In the genomic region with DNA sequence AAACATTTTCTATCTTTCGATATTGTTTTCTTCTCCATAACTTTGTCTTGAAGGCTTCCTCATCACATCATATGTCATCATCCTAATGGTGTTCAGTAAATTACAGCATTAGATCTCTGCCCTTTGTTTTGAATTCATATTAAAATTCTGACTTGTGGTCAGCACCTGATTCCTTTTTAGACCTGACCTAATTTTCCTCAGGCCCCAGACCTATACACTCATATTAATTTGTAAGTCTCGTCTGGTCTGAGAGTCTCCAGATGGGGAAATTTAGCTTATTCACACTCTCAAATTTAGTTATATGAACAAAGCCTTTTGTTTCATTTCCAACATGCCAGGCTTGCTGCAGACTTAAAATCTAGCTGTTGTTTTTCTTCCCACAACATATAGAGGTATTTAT, we compare ENCODE assay signal across 17 cellular contexts.
DNase-seq lines count a peak whose midpoint lies in the region; ATAC-seq and TF ChIP-seq lines count a peak whose summit lies in the region.
"Had no signal": no experiment of that assay in that cellular context is flagged by ENCODE, and none has a peak within 500 bp of the region (broad histone marks: within the 10 kb centered on the region; RNA-seq: fewer than 3 reads in every experiment).

No MANE protein-coding gene starts in this region.

- H3K79me2 ChIP-seq in DOHH2 (ENCODE audit: control insufficient read depth, low read length): no peaks in the 10 kb centered on the region

- peaks cover 24% of the 10 kb centered on the region for H3K36me3 Mint-ChIP-seq in memory B cell
- H3K36me3 Mint-ChIP-seq in stimulated activated memory B cell treated with anti-CD40 and anti-IgM and Interleukin-4, amounts not matched to agents 10 μg/mL and 1 μg/mL and 100 μg/mL, for 72 hours: peaks cover 9% of the 10 kb centered on the region
- no peaks in the 10 kb centered on the region for H3K36me3 Mint-ChIP-seq in naive thymus-derived CD4-positive, alpha-beta T cell
- H3K36me3 Mint-ChIP-seq: CD8-positive, alpha-beta T cell had no signal

- H3K9me3 Mint-ChIP-seq in memory B cell: no peaks in the 10 kb centered on the region
- no peaks in the 10 kb centered on the region for H3K9me3 Mint-ChIP-seq in stimulated activated memory B cell treated with anti-CD40 and anti-IgM and Interleukin-4, amounts not matched to agents 10 μg/mL and 1 μg/mL and 100 μg/mL, for 72 hours
- H3K9me3 Mint-ChIP-seq in naive thymus-derived CD4-positive, alpha-beta T cell: peaks cover 0 to 3% (median 0%) of the 10 kb centered on the region in 11 donors
- H3K9me3 Mint-ChIP-seq: CD4-positive, alpha-beta T cell; CD8-positive, alpha-beta T cell had no signal

- ATAC-seq in memory B cell (ENCODE audit: low read depth) (no peak), GM19328 (IDR thresholded peaks at IDR 0.05; ENCODE audit: unreplicated experiment) (no peak)
- no peak for ATAC-seq in stimulated activated memory B cell treated with anti-CD40 and anti-IgM and Interleukin-4, amounts not matched to agents 10 μg/mL and 1 μg/mL and 100 μg/mL, for 72 hours
- no peak for ATAC-seq in naive thymus-derived CD4-positive, alpha-beta T cell
- ATAC-seq: CD8-positive, alpha-beta T cell had no signal

- H3K27me3 Mint-ChIP-seq in memory B cell: no peaks in the 10 kb centered on the region
- no peaks in the 10 kb centered on the region for H3K27me3 Mint-ChIP-seq in stimulated activated memory B cell treated with anti-CD40 and anti-IgM and Interleukin-4, amounts not matched to agents 10 μg/mL and 1 μg/mL and 100 μg/mL, for 72 hours
- peaks cover 0 to 5% (median 0%) of the 10 kb centered on the region in 5 donors for H3K27me3 Mint-ChIP-seq in naive thymus-derived CD4-positive, alpha-beta T cell
- H3K27me3 Mint-ChIP-seq: CD4-positive, alpha-beta T cell had no signal

- H3K27me3 ChIP-seq in DOHH2 (ENCODE audit: control insufficient read depth, low read length): no peaks in the 10 kb centered on the region
- H3K27me3 ChIP-seq in naive thymus-derived CD4-positive, alpha-beta T cell (ENCODE audit: control insufficient read depth in 2 of 2, insufficient read depth in 2 of 2, low read length in 2 of 2): no peaks in the 10 kb centered on the region
- H3K27me3 ChIP-seq: BLaER1 treated with 17β-estradiol and CSF1 and Interleukin-3, amounts not matched to agents 10 nM and 100 nM had no signal

- H3K4me1 Mint-ChIP-seq in memory B cell: peaks cover 23% of the 10 kb centered on the region
- peaks cover 29% of the 10 kb centered on the region for H3K4me1 Mint-ChIP-seq in stimulated activated memory B cell treated with anti-CD40 and anti-IgM and Interleukin-4, amounts not matched to agents 10 μg/mL and 1 μg/mL and 100 μg/mL, for 72 hours
- H3K4me1 Mint-ChIP-seq in naive thymus-derived CD4-positive, alpha-beta T cell: no peaks in the 10 kb centered on the region

- DNase-seq in memory B cell (ENCODE audit: low spot score in 2 of 2) (no peak), superior temporal gyrus (ENCODE audit: extremely low spot score) (no peak)
- no peak for DNase-seq in activated T-cell treated with anti-CD3 and anti-CD28 coated beads, Interleukin-2, amount 50 U/mL, for 48 hours
- no peak for DNase-seq in naive thymus-derived CD4-positive, alpha-beta T cell
- DNase-seq: 8988T; ACHN; Caco-2; Calu3; CD4-positive, alpha-beta T cell; CD8-positive, alpha-beta T cell; DMS79 treated with DMSO at 0.1 percent for 48 hours; GF-D8 had no signal

- no peaks in the 10 kb centered on the region for H3K36me3 ChIP-seq in DOHH2 (ENCODE audit: control insufficient read depth, low read length)
- no peaks in the 10 kb centered on the region for H3K36me3 ChIP-seq in naive thymus-derived CD4-positive, alpha-beta T cell (ENCODE audit: control insufficient read depth in 2 of 3, insufficient read depth in 3 of 3, low read length in 3 of 3)
- H3K36me3 ChIP-seq: BLaER1 treated with 17β-estradiol and CSF1 and Interleukin-3, amounts not matched to agents 10 nM and 100 nM had no signal

- peak overlapping the region; percentile 17; the same call in 1 of the 2 replicates for H3K4me2 ChIP-seq in DOHH2 (ENCODE audit: low read length)
- H3K4me2 ChIP-seq: BLaER1 treated with 17β-estradiol and CSF1 and Interleukin-3, amounts not matched to agents 10 nM and 100 nM had no signal

- POLR2A ChIA-PET in naive thymus-derived CD4-positive, alpha-beta T cell (lab: Charles Lee): no interaction called here

- no peak overlapping the region for H3K27ac ChIP-seq in DOHH2 (ENCODE audit: low read depth, low read length)
- H3K27ac ChIP-seq in naive thymus-derived CD4-positive, alpha-beta T cell (ENCODE audit: low read depth, low read length): no peak overlapping the region
- H3K27ac ChIP-seq: BLaER1 treated with 17β-estradiol and CSF1 and Interleukin-3, amounts not matched to agents 10 nM and 100 nM; C4-2B had no signal

- no peak overlapping the region for H3K4me3 ChIP-seq in DOHH2 (ENCODE audit: low read length)
- no peak overlapping the region for H3K4me3 ChIP-seq in naive thymus-derived CD4-positive, alpha-beta T cell (ENCODE audit: low read length)
- H3K4me3 ChIP-seq: BLaER1 treated with 17β-estradiol and CSF1 and Interleukin-3, amounts not matched to agents 10 nM and 100 nM had no signal

- H3K27ac Mint-ChIP-seq in memory B cell: peak overlapping the region; percentile 72
- peak overlapping the region; percentile 73 for H3K27ac Mint-ChIP-seq in stimulated activated memory B cell treated with anti-CD40 and anti-IgM and Interleukin-4, amounts not matched to agents 10 μg/mL and 1 μg/mL and 100 μg/mL, for 72 hours
- no peak overlapping the region for H3K27ac Mint-ChIP-seq in naive thymus-derived CD4-positive, alpha-beta T cell
- H3K27ac Mint-ChIP-seq: CD4-positive, alpha-beta T cell; CD8-positive, alpha-beta T cell had no signal

- no peaks in the 10 kb centered on the region for H3K9me2 ChIP-seq in DOHH2 (replicated peaks; ENCODE audit: control insufficient read depth, low read length)

- H3K9me3 ChIP-seq in DOHH2 (ENCODE audit: control insufficient read depth, insufficient read depth, low read length): no peaks in the 10 kb centered on the region
- H3K9me3 ChIP-seq in naive thymus-derived CD4-positive, alpha-beta T cell (ENCODE audit: control insufficient read depth in 2 of 3, low read length in 3 of 3): no peaks in the 10 kb centered on the region
- H3K9me3 ChIP-seq: BLaER1 treated with 17β-estradiol and CSF1 and Interleukin-3, amounts not matched to agents 10 nM and 100 nM; Caco-2 had no signal

- H4K20me1 ChIP-seq in DOHH2 (ENCODE audit: control insufficient read depth, insufficient read depth, low read depth, low read length): no peaks in the 10 kb centered on the region
- H4K20me1 ChIP-seq: BLaER1 treated with 17β-estradiol and CSF1 and Interleukin-3, amounts not matched to agents 10 nM and 100 nM had no signal

- CTCF ChIA-PET in naive thymus-derived CD4-positive, alpha-beta T cell (lab: Charles Lee): no interaction called here

- TF ChIP-seq CTCF in DOHH2 (IDR thresholded peaks at IDR 0.05; ENCODE audit: low read depth, low read length, poor library complexity, severe bottlenecking): no peak

- intact Hi-C loops in naive thymus-derived CD4-positive, alpha-beta T cell (cut with micrococcal nuclease): no loop called here

- H3F3A ChIP-seq in DOHH2 (ENCODE audit: control insufficient read depth, insufficient read depth): no peaks in the 10 kb centered on the region

- H3K4me3 Mint-ChIP-seq in memory B cell: peak overlapping the region; percentile 15
- no peak overlapping the region for H3K4me3 Mint-ChIP-seq in stimulated activated memory B cell treated with anti-CD40 and anti-IgM and Interleukin-4, amounts not matched to agents 10 μg/mL and 1 μg/mL and 100 μg/mL, for 72 hours
- H3K4me3 Mint-ChIP-seq in naive thymus-derived CD4-positive, alpha-beta T cell: no peak overlapping the region
- H3K4me3 Mint-ChIP-seq: CD4-positive, alpha-beta T cell; CD8-positive, alpha-beta T cell had no signal

- peaks cover 27% of the 10 kb centered on the region for H3K4me1 ChIP-seq in DOHH2 (ENCODE audit: control insufficient read depth, low read length)
- no peaks in the 10 kb centered on the region for H3K4me1 ChIP-seq in naive thymus-derived CD4-positive, alpha-beta T cell (ENCODE audit: control insufficient read depth in 2 of 2, insufficient read depth in 2 of 2, low read length in 2 of 2)
- H3K4me1 ChIP-seq: BLaER1 treated with 17β-estradiol and CSF1 and Interleukin-3, amounts not matched to agents 10 nM and 100 nM; Caco-2 had no signal

Comparison
In these comparisons a context has a peak if more than half of its experiments do, and no peak if none do; other contexts are left out.
1. H3K27ac Mint-ChIP-seq: peak in memory B cell (single experiment) and stimulated activated memory B cell treated with anti-CD40 and anti-IgM and Interleukin-4, amounts not matched to agents 10 μg/mL and 1 μg/mL and 100 μg/mL, for 72 hours (single experiment); none in naive thymus-derived CD4-positive, alpha-beta T cell (0 of 9).